ENCODE assay signal across 24 cellular contexts in the genomic region with DNA sequence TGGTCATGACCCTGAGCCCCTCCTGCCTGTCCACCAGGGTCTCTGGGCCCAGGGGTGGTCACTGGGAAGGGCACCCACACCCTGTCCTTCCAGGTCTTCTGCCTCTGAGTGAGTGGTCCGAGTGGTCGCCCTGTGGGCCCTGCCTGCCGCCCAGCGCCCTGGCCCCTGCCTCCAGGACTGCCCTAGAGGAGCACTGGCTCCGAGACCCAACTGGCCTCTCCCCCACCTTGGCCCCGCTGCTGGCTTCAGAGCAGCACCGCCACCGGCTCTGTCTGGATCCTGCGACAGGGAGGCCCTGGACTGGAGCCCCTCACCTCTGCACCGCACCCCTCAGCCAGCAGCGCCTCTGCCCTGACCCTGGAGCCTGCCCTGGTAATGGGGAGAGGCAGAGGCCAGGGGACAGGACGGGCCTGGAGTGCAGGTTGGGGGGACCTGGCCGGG. TPM values are rescaled to one million over a fixed set of nuclear protein-coding genes. Genes with fewer than 3 reads are reported as not detected.
DNase-seq lines count a peak whose midpoint lies in the region; ATAC-seq and TF ChIP-seq lines count a peak whose summit lies in the region.
"Had no signal": no experiment of that assay in that cellular context is flagged by ENCODE, and none has a peak within 500 bp of the region (broad histone marks: within the 10 kb centered on the region; RNA-seq: fewer than 3 reads in every experiment).

No MANE protein-coding gene starts in this region.

- H3K9me3 Mint-ChIP-seq in activated CD4-positive, alpha-beta T cell treated with anti-CD3 and anti-CD28 coated beads for 36 hours (ENCODE audit: low read depth): no peaks in the 10 kb centered on the region
- H3K9me3 Mint-ChIP-seq: CD4-positive, alpha-beta memory T cell had no signal

- H3K4me2 ChIP-seq in osteoblast (ENCODE audit: insufficient read depth, low read length): no peak overlapping the region
- H3K4me2 ChIP-seq: A549, GM23338, PC-9 had no signal

- no peaks in the 10 kb centered on the region for H3K79me2 ChIP-seq in osteoblast (ENCODE audit: insufficient read depth, low read length)

- WGBS in right cardiac atrium: 95% methylated on average over 13 of the region's 13 CpGs

- no peaks in the 10 kb centered on the region for H3K27me3 Mint-ChIP-seq in activated CD4-positive, alpha-beta T cell treated with anti-CD3 and anti-CD28 coated beads for 36 hours

- CTCF ChIA-PET in activated CD4-positive, alpha-beta T cell treated with anti-CD3 and anti-CD28 coated beads for 36 hours (lab: Charles Lee): no interaction called here

- H3K36me3 ChIP-seq in right atrium auricular region (no peaks in the 10 kb centered on the region), osteoblast (ENCODE audit: insufficient read depth, low read length) (no peaks in the 10 kb centered on the region)
- H3K36me3 ChIP-seq: BE2C had no signal

- H3K4me3 ChIP-seq in right atrium auricular region: no peak overlapping the region
- H3K4me3 ChIP-seq in right cardiac atrium (ENCODE audit: low read length): no peak overlapping the region
- no peak overlapping the region for H3K4me3 ChIP-seq in osteoblast (ENCODE audit: insufficient read depth, low read length)
- H3K4me3 ChIP-seq: A549, GM23338, PC-9 had no signal

- peak; percentile 29 for DNase-seq in left ventricle myocardium superior
- DNase-seq in right atrium auricular region (ENCODE audit: low spot score): no peak
- DNase-seq in right cardiac atrium: peak in 2 of 3 donors; percentile 35 to 42
- peak; percentile 70 for DNase-seq in osteoblast (ENCODE audit: insufficient read length, low spot score, missing footprints)
- no peak for DNase-seq in activated CD4-positive, alpha-beta T cell treated with anti-CD3 and anti-CD28 coated beads for 36 hours
- DNase-seq in NCI-H526 treated with DMSO at 0.1 percent for 48 hours (lab: John Stamatoyannopoulos, UW): no peak
- DNase-seq: BE2C; Caco-2; CD4-positive, alpha-beta memory T cell; DMS 273 treated with DMSO at 0.1 percent for 48 hours; DMS79 treated with DMSO at 0.1 percent for 48 hours; HCEC 1CT; KG1; NCI-H1092; NCI-H1436 treated with DMSO at 0.1 percent for 48 hours; NCI-H1930; NCI-H2227 treated with DMSO at 0.1 percent for 48 hours; NCI-H510A; NCI-H748 treated with DMSO at 0.1 percent for 48 hours; PC-9; RPMI8226 had no signal

- no peak for ATAC-seq in left ventricle myocardium superior
- no peak for ATAC-seq in right cardiac atrium
- ATAC-seq in activated CD4-positive, alpha-beta T cell treated with anti-CD3 and anti-CD28 coated beads for 36 hours: no peak
- ATAC-seq in GM21390 (IDR thresholded peaks at IDR 0.05; ENCODE audit: unreplicated experiment): no peak
- ATAC-seq: A549, GM23338 had no signal

- intact Hi-C loops in left ventricle myocardium superior (cut with micrococcal nuclease): no loop called here
- intact Hi-C loops in right cardiac atrium (cut with DNase I): no loop called here
- intact Hi-C loops in activated CD4-positive, alpha-beta T cell treated with anti-CD3 and anti-CD28 coated beads for 36 hours (cut with DNase I, micrococcal nuclease): no loop called here

- no peaks in the 10 kb centered on the region for H3K36me3 Mint-ChIP-seq in activated CD4-positive, alpha-beta T cell treated with anti-CD3 and anti-CD28 coated beads for 36 hours (ENCODE audit: low read depth)
- H3K36me3 Mint-ChIP-seq: CD4-positive, alpha-beta memory T cell had no signal

- H3K9me3 ChIP-seq in right atrium auricular region (no peaks in the 10 kb centered on the region), right cardiac atrium (ENCODE audit: control insufficient read depth, low read length) (no peaks in the 10 kb centered on the region), osteoblast (ENCODE audit: low read depth, low read length) (no peaks in the 10 kb centered on the region)
- H3K9me3 ChIP-seq: A549, Caco-2 had no signal

- H3K27ac ChIP-seq in right atrium auricular region (no peak overlapping the region), right cardiac atrium (ENCODE audit: low read length) (no peak overlapping the region), osteoblast (ENCODE audit: low read depth, low read length) (no peak overlapping the region)
- H3K27ac ChIP-seq: A549, PC-9 had no signal

- H3K4me3 Mint-ChIP-seq in activated CD4-positive, alpha-beta T cell treated with anti-CD3 and anti-CD28 coated beads for 36 hours: no peak overlapping the region
- H3K4me3 Mint-ChIP-seq: CD4-positive, alpha-beta memory T cell; GM23338 had no signal

- H4K20me1 ChIP-seq in osteoblast (ENCODE audit: insufficient read depth, low read length): no peaks in the 10 kb centered on the region

- TF ChIP-seq CTCF in right atrium auricular region (IDR thresholded peaks at IDR 0.05): no peak
- TF ChIP-seq CTCF in osteoblast (IDR thresholded peaks at IDR 0.05; ENCODE audit: extremely low read depth, low read depth, low read length): no peak

- H3K27me3 ChIP-seq in right atrium auricular region (no peaks in the 10 kb centered on the region), right cardiac atrium (ENCODE audit: control insufficient read depth, insufficient read depth) (no peaks in the 10 kb centered on the region), osteoblast (ENCODE audit: insufficient read depth, low read length) (no peaks in the 10 kb centered on the region)
- H3K27me3 ChIP-seq: BE2C had no signal

- H3K4me1 Mint-ChIP-seq in activated CD4-positive, alpha-beta T cell treated with anti-CD3 and anti-CD28 coated beads for 36 hours: no peaks in the 10 kb centered on the region
- H3K4me1 Mint-ChIP-seq: GM23338 had no signal

- no peak overlapping the region for H3K27ac Mint-ChIP-seq in activated CD4-positive, alpha-beta T cell treated with anti-CD3 and anti-CD28 coated beads for 36 hours
- H3K27ac Mint-ChIP-seq: CD4-positive, alpha-beta memory T cell; GM23338 had no signal

- no peaks in the 10 kb centered on the region for H3K4me1 ChIP-seq in right atrium auricular region
- H3K4me1 ChIP-seq in right cardiac atrium (ENCODE audit: control insufficient read depth, insufficient read depth, low read length): no peaks in the 10 kb centered on the region
- H3K4me1 ChIP-seq in osteoblast (ENCODE audit: insufficient read depth, low read length): no peaks in the 10 kb centered on the region
- H3K4me1 ChIP-seq: A549 had no signal

- H2AFZ ChIP-seq in osteoblast (ENCODE audit: low read length): no peak overlapping the region
- H2AFZ ChIP-seq: GM23338, PC-9 had no signal

- POLR2A ChIA-PET in activated CD4-positive, alpha-beta T cell treated with anti-CD3 and anti-CD28 coated beads for 36 hours (lab: Charles Lee): no interaction called here

RNA-seq across cellular contexts. Expression of gene ZNF862, which starts 13.9 kb away (rescaled TPM):
- total RNA-seq in left ventricle myocardium superior (9.5 TPM), right atrium auricular region (10 to 100 TPM in 1 of 2 donors, 1 to 10 TPM in 1; 7.0 to 11.0 TPM), right cardiac atrium (10 to 100 TPM in 3 of 4 donors, 1 to 10 TPM in 1; 9.0 to 15.9 (median 14.2) TPM), osteoblast (8.7 and 12.7 TPM in 2 replicates)
- polyA plus RNA-seq in right cardiac atrium: 7.8 TPM
- total RNA-seq in activated CD4-positive, alpha-beta T cell treated with anti-CD3 and anti-CD28 coated beads for 36 hours: 10 to 100 TPM; 17.6 to 18.3 TPM

RNA-seq across cellular contexts. Expression of gene ATP6V0E2, which starts 49.4 kb away (rescaled TPM):
- total RNA-seq in left ventricle myocardium superior: 168 TPM
- 100 to 1,000 TPM in 1 of 2 donors, 10 to 100 TPM in 1; 60.7 to 122 TPM for total RNA-seq in right atrium auricular region
- total RNA-seq in right cardiac atrium: 100 to 1,000 TPM in 1 of 4 donors, 10 to 100 TPM in 3; 53.0 to 113 (median 79.0) TPM
- 66.5 TPM for polyA plus RNA-seq in right cardiac atrium
- total RNA-seq in osteoblast: 27.9 and 28.3 TPM in 2 replicates
- 10 to 100 TPM; 33.9 to 41.3 TPM for total RNA-seq in activated CD4-positive, alpha-beta T cell treated with anti-CD3 and anti-CD28 coated beads for 36 hours

RNA-seq across cellular contexts. Expression of gene ZNF467, which starts 50.9 kb away (rescaled TPM):
- total RNA-seq in left ventricle myocardium superior: 7.8 TPM
- total RNA-seq in right atrium auricular region: 10 to 100 TPM in 1 of 2 donors, 1 to 10 TPM in 1; 3.2 to 11.0 TPM
- 10 to 100 TPM; 10.4 to 15.6 (median 11.6) TPM for total RNA-seq in right cardiac atrium
- 6.6 TPM for polyA plus RNA-seq in right cardiac atrium
- total RNA-seq in osteoblast: not detected in 2 replicates
- total RNA-seq in activated CD4-positive, alpha-beta T cell treated with anti-CD3 and anti-CD28 coated beads for 36 hours: under 1 TPM; 0.23 to 0.25 TPM

Comparison
In these comparisons a context has a peak if more than half of its experiments do, and no peak if none do; other contexts are left out.
1. DNase-seq: peak in left ventricle myocardium superior (single experiment), right cardiac atrium (2 of 3) and osteoblast (single experiment); none in right atrium auricular region (single experiment), activated CD4-positive, alpha-beta T cell treated with anti-CD3 and anti-CD28 coated beads for 36 hours (single experiment) and NCI-H526 treated with DMSO at 0.1 percent for 48 hours (single experiment).